Comparison of ENCODE assay signal across 8 cellular contexts in genomic region chr12:49110191-49111155, GRCh38. TPM values are rescaled to one million over a fixed set of nuclear protein-coding genes. Genes with fewer than 3 reads are reported as not detected.
DNase-seq lines count a peak whose midpoint lies in the region; ATAC-seq, FAIRE-seq and TF ChIP-seq lines count a peak whose summit lies in the region.

Gene LMBR1L (minus strand): TSS chr12:49110847. CDS start chr12:49110555, 292 bp downstream.

- peak within 1 kb of the TSS; percentile 82 to 95 (median 86) for H3K4me3 ChIP-seq in pancreas
- H3K4me3 ChIP-seq in tibial artery, result peak within 1 kb of the TSS; percentile 93

- DNase-seq in NCI-H1417 treated with DMSO at 0.1 percent for 48 hours (lab: John Stamatoyannopoulos, UW) (peak; percentile 93), SW480 (ENCODE audit: low spot score) (peak; percentile 99), Right ventricle myocardium inferior (ENCODE audit: missing footprints) (peak; percentile 97), pancreas (peak; percentile 88 to 96 (median 94)), tibial artery (peak; percentile 98 to 99)
- DNase-seq in activated naive CD8-positive, alpha-beta T cell treated with anti-CD3 and anti-CD28 coated beads, Interleukin-2, amount 50 U/mL, for 24 hours, result peak; percentile 94

- no peaks in the 10 kb centered on the region for H3K27me3 Mint-ChIP-seq in activated naive CD8-positive, alpha-beta T cell treated with anti-CD3 and anti-CD28 coated beads, Interleukin-2, amount 50 U/mL, for 24 hours

- intact Hi-C loops in Right ventricle myocardium inferior (cut with DNase I), result no loop called here
- intact Hi-C loops in pancreas (cut with DNase I), result no loop called here
- intact Hi-C loops in tibial artery (cut with DNase I; ENCODE audit: low total_unique reads), result loop anchor here (10.0 kb wide), 1 partner anchor 46 kb away; the partner anchor contains the start of genes KMT2D and RHEBL1

- no peaks in the 10 kb centered on the region for H3K9me3 Mint-ChIP-seq in activated naive CD8-positive, alpha-beta T cell treated with anti-CD3 and anti-CD28 coated beads, Interleukin-2, amount 50 U/mL, for 24 hours

- peaks cover 4% of the 10 kb centered on the region for H3K36me3 Mint-ChIP-seq in activated naive CD8-positive, alpha-beta T cell treated with anti-CD3 and anti-CD28 coated beads, Interleukin-2, amount 50 U/mL, for 24 hours (ENCODE audit: low read depth)

- ATAC-seq in HG02763 (IDR thresholded peaks at IDR 0.05; ENCODE audit: unreplicated experiment) (peak; percentile 99), Right ventricle myocardium inferior (peak; percentile 96), pancreas (peak; percentile 96 to 98 (median 97))
- ATAC-seq in activated naive CD8-positive, alpha-beta T cell treated with anti-CD3 and anti-CD28 coated beads, Interleukin-2, amount 50 U/mL, for 24 hours, result peak; percentile 99

- H3K27me3 ChIP-seq in pancreas (no peaks in the 10 kb centered on the region), tibial artery (no peaks in the 10 kb centered on the region)

- peak within 1 kb of the TSS; percentile 91 for H3K4me3 Mint-ChIP-seq in activated naive CD8-positive, alpha-beta T cell treated with anti-CD3 and anti-CD28 coated beads, Interleukin-2, amount 50 U/mL, for 24 hours

- H3K27ac Mint-ChIP-seq in activated naive CD8-positive, alpha-beta T cell treated with anti-CD3 and anti-CD28 coated beads, Interleukin-2, amount 50 U/mL, for 24 hours, result peak within 1 kb of the TSS; percentile 89

- FAIRE-seq in pancreas (lab: Jason Lieb, UNC), result peak; percentile 97

- WGBS in pancreas, 2 donors, result 0 to 1% methylated on average over 63 to 65 of the region's 65 CpGs

- H3K27ac ChIP-seq in pancreas, result peak within 1 kb of the TSS; percentile 83 to 96 (median 90)
- peak within 1 kb of the TSS; percentile 99 for H3K27ac ChIP-seq in tibial artery

- H3K9me3 ChIP-seq in pancreas (no peaks in the 10 kb centered on the region), tibial artery (no peaks in the 10 kb centered on the region)

- H3K4me1 ChIP-seq in pancreas (peaks cover 8 to 16% (median 11%) of the 10 kb centered on the region in 3 donors), tibial artery (peaks cover 0 to 47% (median 38%) of the 10 kb centered on the region in 4 donors)

- no peaks in the 10 kb centered on the region for H3K36me3 ChIP-seq in pancreas
- peaks cover 0 to 16% (median 11%) of the 10 kb centered on the region in 3 donors for H3K36me3 ChIP-seq in tibial artery

- H3K4me1 Mint-ChIP-seq in activated naive CD8-positive, alpha-beta T cell treated with anti-CD3 and anti-CD28 coated beads, Interleukin-2, amount 50 U/mL, for 24 hours, result peaks cover 28% of the 10 kb centered on the region

- peak; percentile 47 for TF ChIP-seq CTCF in GM12874 (IDR thresholded peaks at IDR 0.05; ENCODE audit: insufficient read depth, low read depth, low read length)
- TF ChIP-seq CTCF in pancreas (IDR thresholded peaks at IDR 0.05), result peak; percentile 13 to 46 (median 29)
- TF ChIP-seq CTCF in tibial artery (IDR thresholded peaks at IDR 0.05), result peak; percentile 61 to 81

RNA-seq across cellular contexts. Expression of gene LMBR1L, which starts in this region (rescaled TPM):
- 26.3 TPM for total RNA-seq in Right ventricle myocardium inferior
- 10 to 100 TPM; 12.9 to 37.6 (median 20.4) TPM for total RNA-seq in pancreas
- 10 to 100 TPM; 46.6 to 76.5 TPM for polyA plus RNA-seq in pancreas

Comparison
In these comparisons a context has a peak if more than half of its experiments do, and no peak if none do; other contexts are left out.
1. Peak in every context shown above with its lines: DNase-seq, ATAC-seq, H3K4me3 ChIP-seq and H3K27ac ChIP-seq.